Comparison of ENCODE assay signal across 9 cellular contexts in genomic region chr1:154182342-154183044, GRCh38. TPM values are rescaled to one million over a fixed set of nuclear protein-coding genes. Genes with fewer than 3 reads are reported as not detected.
A peak's percentile ranks its signal among the peaks of the same experiment; 100 is the strongest.
DNase-seq lines count a peak whose midpoint lies in the region; ATAC-seq and TF ChIP-seq lines count a peak whose summit lies in the region.
"Had no signal": no experiment of that assay in that cellular context is flagged by ENCODE, and none has a peak within 500 bp of the region (broad histone marks: within the 10 kb centered on the region; RNA-seq: fewer than 3 reads in every experiment).

No MANE protein-coding gene starts in this region.

- H3K9me3 Mint-ChIP-seq in activated T-helper 1 cell treated with anti-CD3 and anti-CD28 coated beads, Interleukin-12 subunit alpha, Interleukin-12 subunit beta, Interleukin-2, Interleukin-4 antibody, amounts not matched to agents 30 ng/mL and 10 ng/mL and 1 ng/mL, durations not matched to agents 14 hours and 24 hours and 36 hours = no peaks in the 10 kb centered on the region
- H3K9me3 Mint-ChIP-seq in nephron = no peaks in the 10 kb centered on the region
- H3K9me3 Mint-ChIP-seq in stimulated activated naive CD8-positive, alpha-beta T cell treated with anti-CD3 and anti-CD28 coated beads, Interleukin-15, Interleukin-2, amounts not matched to agents 100 ng/mL and 50 ng/mL, for 24 hours = no peaks in the 10 kb centered on the region

- peaks cover 61% of the 10 kb centered on the region for H3K4me1 Mint-ChIP-seq in activated T-helper 1 cell treated with anti-CD3 and anti-CD28 coated beads, Interleukin-12 subunit alpha, Interleukin-12 subunit beta, Interleukin-2, Interleukin-4 antibody, amounts not matched to agents 30 ng/mL and 10 ng/mL and 1 ng/mL, durations not matched to agents 14 hours and 24 hours and 36 hours (ENCODE audit: low read depth)
- H3K4me1 Mint-ChIP-seq in nephron = peaks cover 67% of the 10 kb centered on the region
- peaks cover 61% of the 10 kb centered on the region for H3K4me1 Mint-ChIP-seq in stimulated activated naive CD8-positive, alpha-beta T cell treated with anti-CD3 and anti-CD28 coated beads, Interleukin-15, Interleukin-2, amounts not matched to agents 100 ng/mL and 50 ng/mL, for 24 hours (ENCODE audit: low read depth)

- H3K36me3 Mint-ChIP-seq in activated T-helper 1 cell treated with anti-CD3 and anti-CD28 coated beads, Interleukin-12 subunit alpha, Interleukin-12 subunit beta, Interleukin-2, Interleukin-4 antibody, amounts not matched to agents 30 ng/mL and 10 ng/mL and 1 ng/mL, durations not matched to agents 14 hours and 24 hours and 36 hours (ENCODE audit: low read depth) = peaks cover 28% of the 10 kb centered on the region
- H3K36me3 Mint-ChIP-seq in nephron (ENCODE audit: low read depth) = peaks cover 20% of the 10 kb centered on the region
- peaks cover 40% of the 10 kb centered on the region for H3K36me3 Mint-ChIP-seq in stimulated activated naive CD8-positive, alpha-beta T cell treated with anti-CD3 and anti-CD28 coated beads, Interleukin-15, Interleukin-2, amounts not matched to agents 100 ng/mL and 50 ng/mL, for 24 hours (ENCODE audit: low read depth)

- H3K36me3 ChIP-seq in BJ (ENCODE audit: control insufficient read depth, insufficient read depth, low read length) (no peaks in the 10 kb centered on the region), Panc1 (ENCODE audit: control insufficient read depth, insufficient read depth, low read length) (peaks cover 17% of the 10 kb centered on the region)

- H3K27ac Mint-ChIP-seq in activated T-helper 1 cell treated with anti-CD3 and anti-CD28 coated beads, Interleukin-12 subunit alpha, Interleukin-12 subunit beta, Interleukin-2, Interleukin-4 antibody, amounts not matched to agents 30 ng/mL and 10 ng/mL and 1 ng/mL, durations not matched to agents 14 hours and 24 hours and 36 hours = peak overlapping the region; percentile 99
- H3K27ac Mint-ChIP-seq in nephron = peak overlapping the region; percentile 78 to 98 (median 96)
- H3K27ac Mint-ChIP-seq in stimulated activated naive CD8-positive, alpha-beta T cell treated with anti-CD3 and anti-CD28 coated beads, Interleukin-15, Interleukin-2, amounts not matched to agents 100 ng/mL and 50 ng/mL, for 24 hours = peak overlapping the region; percentile 99

- H3K4me1 ChIP-seq in Panc1 (ENCODE audit: control insufficient read depth, insufficient read depth, low read length) = peaks cover 40% of the 10 kb centered on the region

- ATAC-seq in HG03442 (IDR thresholded peaks at IDR 0.05; ENCODE audit: unreplicated experiment) = peak; percentile 40
- ATAC-seq in Panc1 = peak; percentile 75

- TF ChIP-seq POLR2A in GM19193 (IDR thresholded peaks at IDR 0.05; ENCODE audit: extremely low read depth, insufficient read depth, insufficient read length) = peak; percentile 57

- BruUV-seq in Panc1 (replicated peaks; lab: Mats Ljungman, UMichigan) = no TSS peak

- H3K4me3 ChIP-seq in BJ (ENCODE audit: low read depth, low read length) (peak overlapping the region; percentile 99), Panc1 (ENCODE audit: low read depth in 2 of 2, low read length in 2 of 2) (peak overlapping the region; percentile 86 to 92), fibroblast of mammary gland (ENCODE audit: control insufficient read depth, low read depth, low read length) (peak overlapping the region; percentile 99)

- H3K9me3 ChIP-seq in Panc1 (ENCODE audit: control insufficient read depth, insufficient read depth, low read depth, low read length) = no peaks in the 10 kb centered on the region

- DNase-seq in BJ (ENCODE audit: low read depth) (no peak), Panc1 (ENCODE audit: low read depth, low spot score) (no peak), fibroblast of mammary gland (ENCODE audit: low read depth) (peak; percentile 79)
- peak; percentile 80 for DNase-seq in activated T-helper 1 cell treated with anti-CD3 and anti-CD28 coated beads, Interleukin-12 subunit alpha, Interleukin-12 subunit beta, Interleukin-2, Interleukin-4 antibody, amounts not matched to agents 30 ng/mL and 10 ng/mL and 1 ng/mL, durations not matched to agents 14 hours and 24 hours and 36 hours (ENCODE audit: low spot score)

- H3K27me3 Mint-ChIP-seq in activated T-helper 1 cell treated with anti-CD3 and anti-CD28 coated beads, Interleukin-12 subunit alpha, Interleukin-12 subunit beta, Interleukin-2, Interleukin-4 antibody, amounts not matched to agents 30 ng/mL and 10 ng/mL and 1 ng/mL, durations not matched to agents 14 hours and 24 hours and 36 hours (ENCODE audit: insufficient read depth) = peaks cover 4% of the 10 kb centered on the region
- H3K27me3 Mint-ChIP-seq in nephron (ENCODE audit: low read depth) = no peaks in the 10 kb centered on the region
- H3K27me3 Mint-ChIP-seq in stimulated activated naive CD8-positive, alpha-beta T cell treated with anti-CD3 and anti-CD28 coated beads, Interleukin-15, Interleukin-2, amounts not matched to agents 100 ng/mL and 50 ng/mL, for 24 hours = no peaks in the 10 kb centered on the region

- in situ Hi-C loops in Panc1 (cut with HindIII; ENCODE audit: low pct_unique_long_range_greater_than_20kb, low sequenced_read_pairs) = no loop called here

- CTCF ChIA-PET in BJ (lab: Yijun Ruan, JAX) (interaction anchor here (1.2 kb wide), 1 partner anchor 17 kb away, joined by 5 read pairs; no protein-coding TSS in a partner anchor), Panc1 (lab: Charles Lee) (no interaction called here)

- H3K27ac ChIP-seq in Panc1 (ENCODE audit: low read length) = peak overlapping the region; percentile 93

- intact Hi-C loops in Panc1 (cut with micrococcal nuclease; ENCODE audit: unreplicated experiment) = no loop called here
- intact Hi-C loops in activated T-helper 1 cell treated with anti-CD3 and anti-CD28 coated beads, Interleukin-12 subunit alpha, Interleukin-12 subunit beta, Interleukin-2, Interleukin-4 antibody, amounts not matched to agents 30 ng/mL and 10 ng/mL and 1 ng/mL, durations not matched to agents 14 hours and 24 hours and 36 hours (cut with micrococcal nuclease) = loop anchor here (1.0 to 10.0 kb wide), 16 partner anchors 11 to 953 kb away; partner anchors contain the start of genes ADAR, ATP8B2, CRTC2 and GATAD2B

- POLR2A ChIA-PET in BJ (lab: Charles Lee) = interaction anchor here (0.7 kb wide), 1 partner anchor 236 kb away, joined by 3 read pairs; no protein-coding TSS in a partner anchor
- POLR2A ChIA-PET in Panc1 (lab: Charles Lee) = interaction anchor here (0.5 kb wide), 1 partner anchor 9 kb away, joined by 3 read pairs; no protein-coding TSS in a partner anchor

- H3K27me3 ChIP-seq in BJ (ENCODE audit: control insufficient read depth, insufficient read depth, low read length) (no peaks in the 10 kb centered on the region; the same call in 1 of the 2 replicates), Panc1 (ENCODE audit: control insufficient read depth, insufficient read depth, low read length) (no peaks in the 10 kb centered on the region)

- TF ChIP-seq CTCF in BJ (IDR thresholded peaks at IDR 0.05; ENCODE audit: insufficient read depth, low read depth, low read length) (0 out of 2 replicates have a peak, but pooled peaks have one; percentile 3), Panc1 (IDR thresholded peaks at IDR 0.05) (no peak), fibroblast of mammary gland (conservative IDR thresholded peaks at IDR 0.05; ENCODE audit: control insufficient read depth, insufficient read depth, low read depth, low read length) (no peak), nephron (IDR thresholded peaks at IDR 0.05; ENCODE audit: unreplicated experiment in 3 of 3) (no peak)

- H3K4me3 Mint-ChIP-seq in activated T-helper 1 cell treated with anti-CD3 and anti-CD28 coated beads, Interleukin-12 subunit alpha, Interleukin-12 subunit beta, Interleukin-2, Interleukin-4 antibody, amounts not matched to agents 30 ng/mL and 10 ng/mL and 1 ng/mL, durations not matched to agents 14 hours and 24 hours and 36 hours = peak overlapping the region; percentile 99
- H3K4me3 Mint-ChIP-seq in nephron = peak overlapping the region; percentile 94 to 100 (median 100)
- H3K4me3 Mint-ChIP-seq in stimulated activated naive CD8-positive, alpha-beta T cell treated with anti-CD3 and anti-CD28 coated beads, Interleukin-15, Interleukin-2, amounts not matched to agents 100 ng/mL and 50 ng/mL, for 24 hours = peak overlapping the region; percentile 99

RNA-seq across cellular contexts. Expression of gene TPM3, which starts 9.4 kb away (rescaled TPM):
- polyA plus RNA-seq in BJ (2011; rRNA removed) = 275 and 376 TPM in 2 replicates
- 57.2 and 68.9 TPM in 2 replicates for polyA minus RNA-seq in BJ (2011; rRNA and poly(A)+ RNA removed)
- total RNA-seq in Panc1 (2021; ENCODE audit: unreplicated experiment) = 545 TPM
- 765 TPM for polyA plus RNA-seq in Panc1 (2012; ENCODE audit: insufficient read length)
- 665 and 668 TPM in 2 replicates for total RNA-seq in activated T-helper 1 cell treated with anti-CD3 and anti-CD28 coated beads, Interleukin-12 subunit alpha, Interleukin-12 subunit beta, Interleukin-2, Interleukin-4 antibody, amounts not matched to agents 30 ng/mL and 10 ng/mL and 1 ng/mL, durations not matched to agents 14 hours and 24 hours and 36 hours

RNA-seq across cellular contexts. Expression of gene CFAP141, which starts 23.6 kb away (rescaled TPM):
- not detected in 2 replicates for polyA plus RNA-seq in BJ (2011; rRNA removed)
- not detected in 2 replicates for polyA minus RNA-seq in BJ (2011; rRNA and poly(A)+ RNA removed)
- total RNA-seq in Panc1 (2021; ENCODE audit: unreplicated experiment) = not detected
- not detected for polyA plus RNA-seq in Panc1 (2012; ENCODE audit: insufficient read length)
- total RNA-seq in activated T-helper 1 cell treated with anti-CD3 and anti-CD28 coated beads, Interleukin-12 subunit alpha, Interleukin-12 subunit beta, Interleukin-2, Interleukin-4 antibody, amounts not matched to agents 30 ng/mL and 10 ng/mL and 1 ng/mL, durations not matched to agents 14 hours and 24 hours and 36 hours = not detected in 2 replicates
- total RNA-seq: activated CD8-positive, alpha-beta memory T cell treated with anti-CD3 and anti-CD28 coated beads for 36 hours had no signal

RNA-seq across cellular contexts. Expression of gene NUP210L, which starts 27.6 kb away (rescaled TPM):
- not detected in 2 replicates for polyA plus RNA-seq in BJ (2011; rRNA removed)
- not detected in 2 replicates for polyA minus RNA-seq in BJ (2011; rRNA and poly(A)+ RNA removed)
- total RNA-seq in Panc1 (2021; ENCODE audit: unreplicated experiment) = 0.05 TPM
- polyA plus RNA-seq in Panc1 (2012; ENCODE audit: insufficient read length) = not detected
- 0.12 TPM in 1 of 2 replicates, not detected in the other for total RNA-seq in activated T-helper 1 cell treated with anti-CD3 and anti-CD28 coated beads, Interleukin-12 subunit alpha, Interleukin-12 subunit beta, Interleukin-2, Interleukin-4 antibody, amounts not matched to agents 30 ng/mL and 10 ng/mL and 1 ng/mL, durations not matched to agents 14 hours and 24 hours and 36 hours

RNA-seq across cellular contexts. Expression of gene UBAP2L, which starts 38.3 kb away (rescaled TPM):
- polyA plus RNA-seq in BJ (2011; rRNA removed) = 111 and 134 TPM in 2 replicates
- polyA minus RNA-seq in BJ (2011; rRNA and poly(A)+ RNA removed) = 86.7 and 88.4 TPM in 2 replicates
- total RNA-seq in Panc1 (2021; ENCODE audit: unreplicated experiment) = 227 TPM
- polyA plus RNA-seq in Panc1 (2012; ENCODE audit: insufficient read length) = 149 TPM
- 258 and 284 TPM in 2 replicates for total RNA-seq in activated T-helper 1 cell treated with anti-CD3 and anti-CD28 coated beads, Interleukin-12 subunit alpha, Interleukin-12 subunit beta, Interleukin-2, Interleukin-4 antibody, amounts not matched to agents 30 ng/mL and 10 ng/mL and 1 ng/mL, durations not matched to agents 14 hours and 24 hours and 36 hours

Comparison
In these comparisons a context has a peak if more than half of its experiments do, and no peak if none do; other contexts are left out.
1. DNase-seq: peak in activated T-helper 1 cell treated with anti-CD3 and anti-CD28 coated beads, Interleukin-12 subunit alpha, Interleukin-12 subunit beta, Interleukin-2, Interleukin-4 antibody, amounts not matched to agents 30 ng/mL and 10 ng/mL and 1 ng/mL, durations not matched to agents 14 hours and 24 hours and 36 hours (single experiment) and fibroblast of mammary gland (single experiment); none in BJ (single experiment) and Panc1 (single experiment).
2. Peak in every context shown above with its lines, with median percentiles within 50 percentile points of each other: H3K4me3 ChIP-seq, H3K27ac Mint-ChIP-seq and H3K4me3 Mint-ChIP-seq.